ENCODE assay signal across 19 cellular contexts in genomic region chr7:388461-388960, GRCh38.
DNase-seq lines count a peak whose midpoint lies in the region; ATAC-seq and TF ChIP-seq lines count a peak whose summit lies in the region.
"Had no signal": no experiment of that assay in that cellular context is flagged by ENCODE, and none has a peak within 500 bp of the region (broad histone marks: within the 10 kb centered on the region; RNA-seq: fewer than 3 reads in every experiment).

No MANE protein-coding gene starts in this region.

- peak in 3 of 4 donors; percentile 80 to 91 (median 85) for ATAC-seq in heart left ventricle
- no peak for ATAC-seq in GM19395 (IDR thresholded peaks at IDR 0.05; ENCODE audit: unreplicated experiment)
- ATAC-seq in GM21390 (IDR thresholded peaks at IDR 0.05; ENCODE audit: unreplicated experiment), result no peak
- no peak for ATAC-seq in GM21515 (IDR thresholded peaks at IDR 0.05; ENCODE audit: unreplicated experiment)
- ATAC-seq: foreskin keratinocyte; stimulated activated effector memory CD8-positive, alpha-beta T cell treated with anti-CD3 and anti-CD28 coated beads, Interleukin-12 subunit alpha, Interleukin-12 subunit beta, amount 100 ng/mL, for 72 hours had no signal

- no peak overlapping the region for H3K4ac ChIP-seq in neuronal stem cell (ENCODE audit: low read length)

- no peak overlapping the region for H2AFZ ChIP-seq in neuronal stem cell (ENCODE audit: low read length)

- H3K4me1 ChIP-seq in heart left ventricle (peaks cover 0 to 9% (median 0%) of the 10 kb centered on the region in 12 donors), neuronal stem cell (ENCODE audit: control insufficient read depth in 2 of 2, insufficient read depth in 1 of 2, low read depth in 1 of 2, low read length in 2 of 2) (no peaks in the 10 kb centered on the region)

- no peak for TF ChIP-seq CTCF in CD14-positive monocyte (IDR thresholded peaks at IDR 0.05)
- TF ChIP-seq CTCF in heart left ventricle (IDR thresholded peaks at IDR 0.05), result no peak

- H2AK5ac ChIP-seq in neuronal stem cell (ENCODE audit: low read depth, low read length), result peak overlapping the region; percentile 56

- peaks cover 0 to 37% (median 13%) of the 10 kb centered on the region in 12 donors for H3K9me3 ChIP-seq in heart left ventricle
- peaks cover 0 to 17% of the 10 kb centered on the region in 2 donors for H3K9me3 ChIP-seq in neuronal stem cell (replicated peaks in 1 of 2; ENCODE audit: control insufficient read depth in 2 of 2, insufficient read depth in 1 of 2, low read depth in 1 of 2, low read length in 2 of 2)

- H2BK12ac ChIP-seq in neuronal stem cell (ENCODE audit: low read length), result peak overlapping the region; percentile 16

- H3K9ac ChIP-seq in neuronal stem cell (ENCODE audit: low read depth, low read length, poor library complexity), result no peak overlapping the region

- H2BK15ac ChIP-seq in neuronal stem cell (ENCODE audit: low read length), result no peak overlapping the region

- H3K4me1 Mint-ChIP-seq in CD14-positive monocyte, result no peaks in the 10 kb centered on the region
- H3K4me1 Mint-ChIP-seq: activated CD4-positive, alpha-beta T cell treated with anti-CD3 and anti-CD28 coated beads, Interleukin-2, amount 10 ng/mL, durations not matched to agents 24 days and 14 days; activated naive CD4-positive, alpha-beta T cell treated with anti-CD3 and anti-CD28 coated beads, Interleukin-2, amount 50 U/mL, for 24 hours; stimulated activated effector memory CD8-positive, alpha-beta T cell treated with anti-CD3 and anti-CD28 coated beads, Interleukin-12 subunit alpha, Interleukin-12 subunit beta, amount 100 ng/mL, for 72 hours had no signal

- H4K8ac ChIP-seq in neuronal stem cell (ENCODE audit: low read depth, low read length), result no peak overlapping the region

- no peak overlapping the region for H4K91ac ChIP-seq in neuronal stem cell (ENCODE audit: low read depth, low read length, poor library complexity)

- H3K4me3 Mint-ChIP-seq in CD14-positive monocyte, result no peak overlapping the region
- H3K4me3 Mint-ChIP-seq: activated CD4-positive, alpha-beta T cell treated with anti-CD3 and anti-CD28 coated beads, Interleukin-2, amount 10 ng/mL, durations not matched to agents 24 days and 14 days; activated naive CD4-positive, alpha-beta T cell treated with anti-CD3 and anti-CD28 coated beads, Interleukin-2, amount 50 U/mL, for 24 hours; CD4-positive, alpha-beta T cell; naive B cell; stimulated activated effector memory CD8-positive, alpha-beta T cell treated with anti-CD3 and anti-CD28 coated beads, Interleukin-12 subunit alpha, Interleukin-12 subunit beta, amount 100 ng/mL, for 72 hours had no signal

- 47 to 69% (median 56%) methylated on average over 21 to 27 of the region's 27 CpGs for WGBS in heart left ventricle, 4 donors
- no CpG with 5 or more reads among the region's 27 CpGs for WGBS in neuronal stem cell (ENCODE audit: extremely low coverage in 2 of 2, insufficient read length in 2 of 2, insufficient replicate concordance in 1 of 2), 2 donors

- H3K36me3 Mint-ChIP-seq in CD14-positive monocyte, result no peaks in the 10 kb centered on the region
- H3K36me3 Mint-ChIP-seq: stimulated activated effector memory CD8-positive, alpha-beta T cell treated with anti-CD3 and anti-CD28 coated beads, Interleukin-12 subunit alpha, Interleukin-12 subunit beta, amount 100 ng/mL, for 72 hours had no signal

- peak overlapping the region; percentile 38 for H3K14ac ChIP-seq in neuronal stem cell (ENCODE audit: low read length)

- DNase-seq in CD14-positive monocyte (ENCODE audit: low spot score) (peak; percentile 36), NCI-H1092 treated with DMSO at 0.1 percent for 48 hours (lab: John Stamatoyannopoulos, UW) (peak; percentile 12), heart left ventricle (peak in 4 of 5 donors; percentile 41 to 75 (median 64)), neuronal stem cell (ENCODE audit: low spot score) (no peak), medulla oblongata (ENCODE audit: extremely low spot score) (no peak)
- DNase-seq: activated CD4-positive, alpha-beta T cell treated with anti-CD3 and anti-CD28 coated beads, Interleukin-2, amount 10 ng/mL, durations not matched to agents 24 days and 14 days; cortex of kidney; EL; foreskin keratinocyte; Kasumi-1; naive B cell; NCI-H146; NCI-H510A had no signal

- H3K27ac ChIP-seq in heart left ventricle (no peak overlapping the region), neuronal stem cell (replicated peaks; ENCODE audit: low read length) (no peak overlapping the region)
- H3K27ac ChIP-seq: foreskin keratinocyte had no signal

- no peak overlapping the region for H2BK5ac ChIP-seq in neuronal stem cell (ENCODE audit: low read length)

- H3K36me3 ChIP-seq in heart left ventricle, result no peaks in the 10 kb centered on the region
- H3K36me3 ChIP-seq in neuronal stem cell (replicated peaks in 1 of 2; ENCODE audit: control insufficient read depth in 2 of 2, insufficient read depth in 2 of 2, low read length in 2 of 2), result no peaks in the 10 kb centered on the region

- intact Hi-C loops in CD14-positive monocyte (cut with micrococcal nuclease), result no loop called here
- intact Hi-C loops in heart left ventricle (cut with DNase I), result no loop called here

- no peaks in the 10 kb centered on the region for H3K79me1 ChIP-seq in neuronal stem cell (ENCODE audit: low read depth, low read length)

- H3K18ac ChIP-seq in neuronal stem cell (ENCODE audit: low read length), result peak overlapping the region; percentile 85

- H3K23ac ChIP-seq in neuronal stem cell (ENCODE audit: low read depth, low read length, poor library complexity), result no peak overlapping the region

- no peak overlapping the region for H3K4me3 ChIP-seq in heart left ventricle
- H3K4me3 ChIP-seq in neuronal stem cell (ENCODE audit: low read length in 2 of 2), result no peak overlapping the region

- no peak for TF ChIP-seq POLR2A in heart left ventricle (IDR thresholded peaks at IDR 0.05)

- H3K4me2 ChIP-seq in neuronal stem cell (ENCODE audit: insufficient read depth, low read length, poor library complexity, severe bottlenecking), result no peak overlapping the region

- H3K27me3 ChIP-seq in heart left ventricle (no peaks in the 10 kb centered on the region), neuronal stem cell (ENCODE audit: control insufficient read depth in 3 of 3, insufficient read depth in 3 of 3, low read depth in 1 of 3, low read length in 3 of 3) (no peaks in the 10 kb centered on the region)
- H3K27me3 ChIP-seq: foreskin keratinocyte had no signal

- H3K9me3 Mint-ChIP-seq in CD14-positive monocyte, result peaks cover 22 to 68% (median 43%) of the 10 kb centered on the region in 7 donors

- no peak overlapping the region for H2BK120ac ChIP-seq in neuronal stem cell (ENCODE audit: low read depth, low read length)

- H3K27ac Mint-ChIP-seq in CD14-positive monocyte, result no peak overlapping the region
- H3K27ac Mint-ChIP-seq: activated CD4-positive, alpha-beta T cell treated with anti-CD3 and anti-CD28 coated beads, Interleukin-2, amount 10 ng/mL, durations not matched to agents 24 days and 14 days; activated naive CD4-positive, alpha-beta T cell treated with anti-CD3 and anti-CD28 coated beads, Interleukin-2, amount 50 U/mL, for 24 hours; CD4-positive, alpha-beta T cell; naive B cell; stimulated activated effector memory CD8-positive, alpha-beta T cell treated with anti-CD3 and anti-CD28 coated beads, Interleukin-12 subunit alpha, Interleukin-12 subunit beta, amount 100 ng/mL, for 72 hours had no signal

- peaks cover 5 to 12% (median 5%) of the 10 kb centered on the region in 3 donors for H3K27me3 Mint-ChIP-seq in CD14-positive monocyte (ENCODE audit: low read depth in 3 of 3)
- H3K27me3 Mint-ChIP-seq: activated naive CD4-positive, alpha-beta T cell treated with anti-CD3 and anti-CD28 coated beads, Interleukin-2, amount 50 U/mL, for 24 hours; CD4-positive, alpha-beta T cell; naive B cell had no signal

Comparison
In these comparisons a context has a peak if more than half of its experiments do, and no peak if none do; other contexts are left out.
1. DNase-seq: peak in CD14-positive monocyte (single experiment), NCI-H1092 treated with DMSO at 0.1 percent for 48 hours (single experiment) and heart left ventricle (4 of 5); none in neuronal stem cell (single experiment) and medulla oblongata (single experiment).
2. ATAC-seq: peak in heart left ventricle (3 of 4); none in GM19395 (single experiment), GM21390 (single experiment) and GM21515 (single experiment).